In genomic region chr5:139633295-139634027, GRCh38 we compare ENCODE assay signal across 1 cellular context.
A peak's percentile ranks its signal among the peaks of the same experiment; 100 is the strongest.
TF ChIP-seq lines count a peak whose summit lies in the region.

No MANE protein-coding gene starts in this region.

TF ChIP-seq in HepG2, 621 proteins besides CTCF, POLR2A, EP300 and RAD21 (continued from another document and continues in another):
- TF ChIP-seq ARID5B (CRISPR knock-in tag; IDR thresholded peaks at IDR 0.05) (0 out of 2 replicates have a peak, but pooled peaks have one; percentile 20), CCDC6 (CRISPR knock-in tag; IDR thresholded peaks at IDR 0.05) (0 out of 2 replicates have a peak, but pooled peaks have one; percentile 29), IKZF4 (CRISPR knock-in tag; IDR thresholded peaks at IDR 0.05; ENCODE audit: borderline replicate concordance, low read depth, not compliant biosample characterization) (no peak), ZFX (CRISPR knock-in tag; IDR thresholded peaks at IDR 0.05; ENCODE audit: low read depth) (peak; percentile 21; the same call in 1 of the 2 replicates), THRA (CRISPR knock-in tag; IDR thresholded peaks at IDR 0.05; ENCODE audit: borderline replicate concordance) (no peak), CBFB (CRISPR knock-in tag; IDR thresholded peaks at IDR 0.05) (no peak), SMARCC2 (IDR thresholded peaks at IDR 0.05) (no peak), GATA4 (IDR thresholded peaks at IDR 0.05; ENCODE audit: borderline replicate concordance, low read depth) (no peak), ZNF784 (CRISPR knock-in tag; IDR thresholded peaks at IDR 0.05; ENCODE audit: borderline replicate concordance) (no peak), SP5 (CRISPR knock-in tag; IDR thresholded peaks at IDR 0.05; ENCODE audit: borderline replicate concordance, low read depth) (no peak), FLYWCH1 (CRISPR knock-in tag; IDR thresholded peaks at IDR 0.05) (no peak), KAT8 (CRISPR knock-in tag; IDR thresholded peaks at IDR 0.05) (peak; percentile 24; the same call in 1 of the 2 replicates), MIER3 (CRISPR knock-in tag; IDR thresholded peaks at IDR 0.05; ENCODE audit: borderline replicate concordance) (no peak), NR2C2 (CRISPR knock-in tag; IDR thresholded peaks at IDR 0.05; ENCODE audit: borderline replicate concordance) (no peak), MNT (IDR thresholded peaks at IDR 0.05) (no peak), NR3C1 (CRISPR knock-in tag; IDR thresholded peaks at IDR 0.05) (no peak), SRSF4 (IDR thresholded peaks at IDR 0.05; ENCODE audit: low read depth, low read length, poor library complexity, severe bottlenecking) (no peak), ZNF274 (CRISPR knock-in tag; IDR thresholded peaks at IDR 0.05) (no peak), MBNL3 (CRISPR knock-in tag; conservative IDR thresholded peaks at IDR 0.05) (no peak), ZKSCAN1 (IDR thresholded peaks at IDR 0.05; ENCODE audit: low read length) (no peak), FOXP1 (IDR thresholded peaks at IDR 0.05) (no peak), FOXP1 (CRISPR knock-in tag; IDR thresholded peaks at IDR 0.05) (no peak), NAIF1 (CRISPR knock-in tag; IDR thresholded peaks at IDR 0.05; ENCODE audit: borderline replicate concordance) (no peak), ZNF451 (CRISPR knock-in tag; IDR thresholded peaks at IDR 0.05) (no peak), TCF12 (IDR thresholded peaks at IDR 0.05) (no peak), TCF12 (CRISPR knock-in tag; IDR thresholded peaks at IDR 0.05) (no peak), ZNF3 (CRISPR knock-in tag; IDR thresholded peaks at IDR 0.05) (no peak), SAP130 (CRISPR knock-in tag; IDR thresholded peaks at IDR 0.05; ENCODE audit: low read depth) (peak; percentile 61), RFX3 (CRISPR knock-in tag; IDR thresholded peaks at IDR 0.05) (peak; percentile 61), U2AF2 (IDR thresholded peaks at IDR 0.05; ENCODE audit: low read depth, low read length) (no peak), AKNA (CRISPR knock-in tag; IDR thresholded peaks at IDR 0.05; ENCODE audit: borderline replicate concordance) (no peak), REL (CRISPR knock-in tag; conservative IDR thresholded peaks at IDR 0.05) (no peak), ZSCAN25 (CRISPR knock-in tag; IDR thresholded peaks at IDR 0.05) (0 out of 2 replicates have a peak, but pooled peaks have one; percentile 29), XRCC5 (optimal IDR thresholded peaks at IDR 0.05; ENCODE audit: low read length) (peak; percentile 73), GLI4 (CRISPR knock-in tag; IDR thresholded peaks at IDR 0.05; ENCODE audit: borderline replicate concordance) (no peak), ARID4A (CRISPR knock-in tag; IDR thresholded peaks at IDR 0.05; ENCODE audit: borderline replicate concordance) (no peak), ZEB1 (IDR thresholded peaks at IDR 0.05; ENCODE audit: insufficient replicate concordance, low read depth) (no peak)
